In genomic region chr4:90127706-90128345, GRCh38 we compare ENCODE assay signal across 8 cellular contexts. TPM values are rescaled to one million over a fixed set of nuclear protein-coding genes. Genes with fewer than 3 reads are reported as not detected.
A peak's percentile ranks its signal among the peaks of the same experiment; 100 is the strongest.
DNase-seq lines count a peak whose midpoint lies in the region; ATAC-seq, FAIRE-seq and TF ChIP-seq lines count a peak whose summit lies in the region.

No MANE protein-coding gene starts in this region.

- POLR2A ChIA-PET in activated CD4-positive, alpha-beta memory T cell treated with anti-CD3 and anti-CD28 coated beads, Interleukin-2, amount 10 ng/mL, durations not matched to agents 7 days and 5 days (lab: Charles Lee): no interaction called here

- H3K4me1 Mint-ChIP-seq in activated naive CD4-positive, alpha-beta T cell treated with anti-CD3 and anti-CD28 coated beads, Interleukin-2, amount 50 U/mL, for 24 hours: peaks cover 19% of the 10 kb centered on the region
- peaks cover 17% of the 10 kb centered on the region for H3K4me1 Mint-ChIP-seq in activated CD4-positive, alpha-beta memory T cell treated with anti-CD3 and anti-CD28 coated beads, Interleukin-2, amount 10 ng/mL, durations not matched to agents 7 days and 5 days

- no peak for TF ChIP-seq POLR2A in GM12892 (IDR thresholded peaks at IDR 0.05; ENCODE audit: low read depth, low read length)

- no peak overlapping the region for H3K27ac Mint-ChIP-seq in activated naive CD4-positive, alpha-beta T cell treated with anti-CD3 and anti-CD28 coated beads, Interleukin-2, amount 50 U/mL, for 24 hours
- no peak overlapping the region for H3K27ac Mint-ChIP-seq in activated CD4-positive, alpha-beta memory T cell treated with anti-CD3 and anti-CD28 coated beads, Interleukin-2, amount 10 ng/mL, durations not matched to agents 7 days and 5 days

- no peak for DNase-seq in activated naive CD4-positive, alpha-beta T cell treated with anti-CD3 and anti-CD28 coated beads, Interleukin-2, amount 50 U/mL, for 16 hours
- peak; percentile 16 for DNase-seq in activated CD4-positive, alpha-beta memory T cell treated with anti-CD3 and anti-CD28 coated beads, Interleukin-2, amount 10 ng/mL, durations not matched to agents 7 days and 5 days
- DNase-seq in frontal cortex (ENCODE audit: low spot score in 2 of 2) (peak; percentile 6 to 14), occipital lobe (lab: John Stamatoyannopoulos, UW) (peak; percentile 29), HT-29 (ENCODE audit: low spot score) (no peak), GM12892 (ENCODE audit: insufficient read length) (no peak)

- CTCF ChIA-PET in activated CD4-positive, alpha-beta memory T cell treated with anti-CD3 and anti-CD28 coated beads, Interleukin-2, amount 10 ng/mL, durations not matched to agents 7 days and 5 days (lab: Charles Lee): no interaction called here

- H3K4me3 Mint-ChIP-seq in activated naive CD4-positive, alpha-beta T cell treated with anti-CD3 and anti-CD28 coated beads, Interleukin-2, amount 50 U/mL, for 24 hours: peak overlapping the region; percentile 67
- H3K4me3 Mint-ChIP-seq in activated CD4-positive, alpha-beta memory T cell treated with anti-CD3 and anti-CD28 coated beads, Interleukin-2, amount 10 ng/mL, durations not matched to agents 7 days and 5 days: peak overlapping the region; percentile 71

- ATAC-seq in HG03025 (IDR thresholded peaks at IDR 0.05; ENCODE audit: low FRiP score, unreplicated experiment): peak; percentile 15

- no peaks in the 10 kb centered on the region for H3K9me3 Mint-ChIP-seq in activated naive CD4-positive, alpha-beta T cell treated with anti-CD3 and anti-CD28 coated beads, Interleukin-2, amount 50 U/mL, for 24 hours
- H3K9me3 Mint-ChIP-seq in activated CD4-positive, alpha-beta memory T cell treated with anti-CD3 and anti-CD28 coated beads, Interleukin-2, amount 10 ng/mL, durations not matched to agents 7 days and 5 days: no peaks in the 10 kb centered on the region

- H3K27me3 Mint-ChIP-seq in activated naive CD4-positive, alpha-beta T cell treated with anti-CD3 and anti-CD28 coated beads, Interleukin-2, amount 50 U/mL, for 24 hours: peaks cover 38% of the 10 kb centered on the region
- H3K27me3 Mint-ChIP-seq in activated CD4-positive, alpha-beta memory T cell treated with anti-CD3 and anti-CD28 coated beads, Interleukin-2, amount 10 ng/mL, durations not matched to agents 7 days and 5 days: peaks cover 54% of the 10 kb centered on the region

- FAIRE-seq in frontal cortex (lab: Jason Lieb, UNC) (no peak), GM12892 (lab: Jason Lieb, UNC) (no peak)

- H3K36me3 Mint-ChIP-seq in activated naive CD4-positive, alpha-beta T cell treated with anti-CD3 and anti-CD28 coated beads, Interleukin-2, amount 50 U/mL, for 24 hours: no peaks in the 10 kb centered on the region
- no peaks in the 10 kb centered on the region for H3K36me3 Mint-ChIP-seq in activated CD4-positive, alpha-beta memory T cell treated with anti-CD3 and anti-CD28 coated beads, Interleukin-2, amount 10 ng/mL, durations not matched to agents 7 days and 5 days (ENCODE audit: low read depth)

RNA-seq across cellular contexts. Expression of gene CCSER1, which starts 0.6 kb away (rescaled TPM):
- under 1 TPM; 0.50 to 0.73 TPM for total RNA-seq in activated CD4-positive, alpha-beta memory T cell treated with anti-CD3 and anti-CD28 coated beads, Interleukin-2, amount 10 ng/mL, durations not matched to agents 7 days and 5 days
- total RNA-seq in frontal cortex (165 TPM), occipital lobe (246 TPM)
- total RNA-seq in HT-29 (2014; rRNA removed; shearing (Covaris generic)): 12.3 and 14.0 TPM in 2 replicates
- 0.91 TPM for polyA plus RNA-seq in GM12892 (2012; ENCODE audit: missing spikeins)

Comparison
In these comparisons a context has a peak if more than half of its experiments do, and no peak if none do; other contexts are left out.
1. DNase-seq: peak in activated CD4-positive, alpha-beta memory T cell treated with anti-CD3 and anti-CD28 coated beads, Interleukin-2, amount 10 ng/mL, durations not matched to agents 7 days and 5 days (single experiment), frontal cortex (2 of 2) and occipital lobe (single experiment); none in activated naive CD4-positive, alpha-beta T cell treated with anti-CD3 and anti-CD28 coated beads, Interleukin-2, amount 50 U/mL, for 16 hours (single experiment), HT-29 (single experiment) and GM12892 (single experiment).
2. RNA of gene CCSER1, which starts 0.6 kb away (total RNA-seq): 246 TPM in occipital lobe (single experiment) and 165 TPM in frontal cortex (single experiment); 12.3 to 14.0 TPM in HT-29 and 0.50 to 0.73 TPM in activated CD4-positive, alpha-beta memory T cell treated with anti-CD3 and anti-CD28 coated beads, Interleukin-2, amount 10 ng/mL, durations not matched to agents 7 days and 5 days; every median in the first group is over 10 times any median in the second.